ENCODE assay signal across 8 cellular contexts in the genomic region with DNA sequence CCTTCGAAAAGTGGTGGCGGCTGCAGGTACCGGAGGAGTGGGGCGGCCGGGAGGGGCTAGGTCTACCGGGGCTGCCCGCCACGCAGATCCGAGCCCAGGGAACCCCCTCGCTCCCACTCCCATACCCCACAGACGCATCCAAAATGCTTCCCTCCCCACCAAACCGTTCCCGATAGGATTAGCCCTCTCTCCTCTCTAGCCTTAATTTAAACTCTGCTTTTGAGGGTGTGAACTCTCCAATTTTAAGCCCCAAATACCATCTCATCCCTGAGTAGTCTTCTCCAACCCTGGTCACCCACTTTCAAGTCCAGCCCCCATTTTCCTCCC. TPM values are rescaled to one million over a fixed set of nuclear protein-coding genes. Genes with fewer than 3 reads are reported as not detected.
DNase-seq lines count a peak whose midpoint lies in the region; ATAC-seq, FAIRE-seq and TF ChIP-seq lines count a peak whose summit lies in the region.

No MANE protein-coding gene starts in this region.

- peaks cover 21% of the 10 kb centered on the region for H3K4me1 Mint-ChIP-seq in activated CD4-positive, alpha-beta T cell treated with anti-CD3 and anti-CD28 coated beads, Interleukin-2, amount 10 ng/mL, durations not matched to agents 24 days and 14 days
- H3K4me1 Mint-ChIP-seq in astrocyte (ENCODE audit: low read depth, unreplicated experiment), result no peaks in the 10 kb centered on the region

- H3K4me1 ChIP-seq in astrocyte (ENCODE audit: insufficient read depth, low read length) (peaks cover 12% of the 10 kb centered on the region), HepG2 (ENCODE audit: insufficient read depth, low read length) (peaks cover 74% of the 10 kb centered on the region)

- H3K27me3 Mint-ChIP-seq in activated CD4-positive, alpha-beta T cell treated with anti-CD3 and anti-CD28 coated beads, Interleukin-2, amount 10 ng/mL, durations not matched to agents 24 days and 14 days, result peaks cover 37% of the 10 kb centered on the region
- H3K27me3 Mint-ChIP-seq in astrocyte (ENCODE audit: low read depth, unreplicated experiment), result peaks cover 56% of the 10 kb centered on the region

- FAIRE-seq in astrocyte (lab: Jason Lieb, UNC), result no peak
- no peak for FAIRE-seq in HepG2 (lab: Jason Lieb, UNC)

- H3K4me2 ChIP-seq in astrocyte (ENCODE audit: low read length) (peak overlapping the region; percentile 93), HepG2 (ENCODE audit: low read depth, low read length) (peak overlapping the region; percentile 82)

- H2AFZ ChIP-seq in astrocyte (ENCODE audit: low read depth, low read length) (peak overlapping the region; percentile 92), HepG2 (ENCODE audit: low read length) (no peak overlapping the region)

- no peaks in the 10 kb centered on the region for H3K79me2 ChIP-seq in astrocyte (ENCODE audit: insufficient read depth, low read length)
- no peaks in the 10 kb centered on the region for H3K79me2 ChIP-seq in HepG2 (ENCODE audit: insufficient read depth, low read length)

- TF ChIP-seq POLR2A in HepG2 (IDR thresholded peaks at IDR 0.05; ENCODE audit: insufficient read depth in 1 of 2, low read depth in 2 of 2, low read length in 2 of 2), result no peak

- H3K27me3 ChIP-seq in astrocyte (ENCODE audit: insufficient read depth, low read length), result peaks cover 38% of the 10 kb centered on the region
- peaks cover 2 to 24% of the 10 kb centered on the region in 2 experiments; a peak in 3 of 5 replicates for H3K27me3 ChIP-seq in HepG2 (ENCODE audit: control insufficient read depth in 1 of 2, insufficient read depth in 2 of 2, low read length in 2 of 2)

- CTCF ChIA-PET in HepG2 (lab: Yijun Ruan, JAX; ENCODE audit: low intra/inter-chr PET ratio, low total read pairs), result no interaction called here

- no peak overlapping the region for H3K27ac ChIP-seq in astrocyte (ENCODE audit: low read depth, low read length)
- no peak overlapping the region for H3K27ac ChIP-seq in HepG2 (ENCODE audit: extremely low read length, insufficient read depth, low read length)
- H3K27ac ChIP-seq in substantia nigra (ENCODE audit: low read depth, low read length, poor library complexity, severe bottlenecking), result peak overlapping the region; percentile 38

- TF ChIP-seq EP300 in HepG2 (IDR thresholded peaks at IDR 0.05; ENCODE audit: low read depth in 2 of 2, low read length in 2 of 2) (no peak), HepG2 (CRISPR knock-in tag; IDR thresholded peaks at IDR 0.05; ENCODE audit: borderline replicate concordance) (no peak)

- WGBS in HepG2 (ENCODE audit: low lambda C conversion rate), result 28% methylated on average over 4 of the region's 13 CpGs

- H3K36me3 Mint-ChIP-seq in activated CD4-positive, alpha-beta T cell treated with anti-CD3 and anti-CD28 coated beads, Interleukin-2, amount 10 ng/mL, durations not matched to agents 24 days and 14 days (ENCODE audit: low read depth), result no peaks in the 10 kb centered on the region
- peaks cover 9% of the 10 kb centered on the region for H3K36me3 Mint-ChIP-seq in astrocyte (ENCODE audit: low read depth, unreplicated experiment)

- H3K27ac Mint-ChIP-seq in activated CD4-positive, alpha-beta T cell treated with anti-CD3 and anti-CD28 coated beads, Interleukin-2, amount 10 ng/mL, durations not matched to agents 24 days and 14 days, result peak overlapping the region; percentile 8
- no peak overlapping the region for H3K27ac Mint-ChIP-seq in astrocyte (ENCODE audit: unreplicated experiment)

- TF ChIP-seq CTCF in astrocyte (IDR thresholded peaks at IDR 0.05; ENCODE audit: insufficient read depth, low read depth, low read length) (no peak), HepG2 (CRISPR knock-in tag; IDR thresholded peaks at IDR 0.05) (no peak)

- H3K36me3 ChIP-seq in astrocyte (ENCODE audit: insufficient read depth, low read length), result no peaks in the 10 kb centered on the region
- H3K36me3 ChIP-seq in HepG2 (replicated peaks in 1 of 2; ENCODE audit: control insufficient read depth in 1 of 2, insufficient read depth in 2 of 2, low read length in 2 of 2), result no peaks in the 10 kb centered on the region; a peak in 2 of 5 replicates

- H3K9ac ChIP-seq in astrocyte (ENCODE audit: low read length), result no peak overlapping the region
- peak overlapping the region; percentile 80 for H3K9ac ChIP-seq in HepG2 (ENCODE audit: insufficient read depth, low read depth, low read length)

- H3K9me3 Mint-ChIP-seq in activated CD4-positive, alpha-beta T cell treated with anti-CD3 and anti-CD28 coated beads, Interleukin-2, amount 10 ng/mL, durations not matched to agents 24 days and 14 days, result no peaks in the 10 kb centered on the region
- no peaks in the 10 kb centered on the region for H3K9me3 Mint-ChIP-seq in astrocyte (ENCODE audit: unreplicated experiment)

- no TSS peak for BruUV-seq in HepG2 (replicated peaks; lab: Mats Ljungman, UMichigan)

- H3K4me3 ChIP-seq in astrocyte (ENCODE audit: insufficient read depth, low read depth, low read length), result peak overlapping the region; percentile 63
- H3K4me3 ChIP-seq in HepG2 (replicated peaks in 1 of 3; ENCODE audit: insufficient read depth in 1 of 3, low read depth in 2 of 3, low read length in 3 of 3), result peak overlapping the region; percentile 75 to 88 (median 78)

- POLR2A ChIA-PET in HepG2 (lab: Yijun Ruan, JAX), result interaction anchor here (1.1 to 3.6 kb wide), 4 partner anchors 31 to 93 kb away, joined by 3 to 15 read pairs (median 6); partner anchors contain the start of genes MINK1 and TM4SF5

- in situ Hi-C loops in HepG2 (cut with HindIII; ENCODE audit: extremely low pct_ligation_motif_present, low pct_unique_long_range_greater_than_20kb), result no loop called here

- TF ChIP-seq RAD21 in HepG2 (CRISPR knock-in tag; IDR thresholded peaks at IDR 0.05), result no peak; the same call in 1 of the 2 replicates

- H4K20me1 ChIP-seq in astrocyte (ENCODE audit: insufficient read depth, low read length), result no peaks in the 10 kb centered on the region
- no peaks in the 10 kb centered on the region for H4K20me1 ChIP-seq in HepG2 (ENCODE audit: insufficient read depth, low read length)

- H3K9me3 ChIP-seq in astrocyte (ENCODE audit: insufficient read depth, low read depth, low read length), result no peaks in the 10 kb centered on the region
- H3K9me3 ChIP-seq in HepG2 (ENCODE audit: low read length), result no peaks in the 10 kb centered on the region

- ATAC-seq in HepG2 (no peak), GM21367 (IDR thresholded peaks at IDR 0.05; ENCODE audit: unreplicated experiment) (no peak), HG03521 (IDR thresholded peaks at IDR 0.05; ENCODE audit: unreplicated experiment) (no peak)

- DNase-seq in activated CD4-positive, alpha-beta T cell treated with anti-CD3 and anti-CD28 coated beads, Interleukin-2, amount 10 ng/mL, durations not matched to agents 24 days and 14 days, result no peak
- DNase-seq in activated CD4-positive, alpha-beta T cell treated with anti-CD3 and anti-CD28 coated beads for 1 hour, result no peak
- DNase-seq in astrocyte (ENCODE audit: low read depth), result no peak
- DNase-seq in HepG2 (ENCODE audit: low spot score), result no peak
- DNase-seq in substantia nigra (lab: John Stamatoyannopoulos, UW), result no peak
- no peak for DNase-seq in NCI-H510A (lab: John Stamatoyannopoulos, UW)

- intact Hi-C loops in activated CD4-positive, alpha-beta T cell treated with anti-CD3 and anti-CD28 coated beads, Interleukin-2, amount 10 ng/mL, durations not matched to agents 24 days and 14 days (cut with micrococcal nuclease), result no loop called here
- intact Hi-C loops in HepG2 (cut with micrococcal nuclease; ENCODE audit: unreplicated experiment), result no loop called here

- H3K4me3 Mint-ChIP-seq in activated CD4-positive, alpha-beta T cell treated with anti-CD3 and anti-CD28 coated beads, Interleukin-2, amount 10 ng/mL, durations not matched to agents 24 days and 14 days, result peak overlapping the region; percentile 85
- H3K4me3 Mint-ChIP-seq in astrocyte (ENCODE audit: unreplicated experiment), result peak overlapping the region; percentile 85

RNA-seq across cellular contexts. Expression of gene CXCL16, which starts 0.3 kb away (rescaled TPM):
- total RNA-seq in activated CD4-positive, alpha-beta T cell treated with anti-CD3 and anti-CD28 coated beads, Interleukin-2, amount 10 ng/mL, durations not matched to agents 24 days and 14 days, result 1.8 and 2.5 TPM in 2 replicates
- total RNA-seq in astrocyte (2.2 and 3.2 TPM in 2 replicates), HepG2 (2016; rRNA removed; fragmentation: Illumina TruSeq; extraction: Trizol) (5.4 and 9.4 TPM in 2 replicates)
- total RNA-seq in HepG2 (2016; cell fraction: cytosol; rRNA removed; fragmentation: Illumina TruSeq; extraction: Trizol; ENCODE audit: low read depth), result 5.4 and 8.2 TPM in 2 replicates
- total RNA-seq in HepG2 (2016; cell fraction: insoluble cytoplasmic fraction; rRNA removed; fragmentation: Illumina TruSeq; extraction: Trizol), result 5.6 and 11.1 TPM in 2 replicates
- total RNA-seq in HepG2 (2016; cell fraction: membrane; rRNA removed; fragmentation: Illumina TruSeq; extraction: Trizol), result 12.1 and 12.5 TPM in 2 replicates
- total RNA-seq in HepG2 (2016; cell fraction: nucleus; rRNA removed; fragmentation: Illumina TruSeq; extraction: Trizol), result 7.9 and 8.2 TPM in 2 replicates
- 101 and 142 TPM in 2 replicates for polyA plus RNA-seq in HepG2 (2011; rRNA removed)
- 89.5 and 125 TPM in 2 replicates for polyA plus RNA-seq in HepG2 (2011; cell fraction: cytosol; rRNA removed)
- polyA plus RNA-seq in HepG2 (2011; cell fraction: nucleus; rRNA removed), result 24.7 and 41.2 TPM in 2 replicates
- 81.6 and 102 TPM in 2 replicates for polyA plus RNA-seq in HepG2 (2012)
- 18.9 and 20.3 TPM in 2 replicates for polyA plus RNA-seq in HepG2 (2016; cell fraction: cytosol; fragmentation: Illumina TruSeq; extraction: Trizol; ENCODE audit: low read depth)
- 20.4 and 22.7 TPM in 2 replicates for polyA plus RNA-seq in HepG2 (2016; cell fraction: insoluble cytoplasmic fraction; fragmentation: Illumina TruSeq; extraction: Trizol; ENCODE audit: low read depth)
- 28.0 and 31.1 TPM in 2 replicates for polyA plus RNA-seq in HepG2 (2016; cell fraction: membrane; fragmentation: Illumina TruSeq; extraction: Trizol; ENCODE audit: low read depth)
- 27.8 and 36.4 TPM in 2 replicates for polyA plus RNA-seq in HepG2 (2016; cell fraction: nucleus; fragmentation: Illumina TruSeq; extraction: Trizol; ENCODE audit: insufficient read depth, low read depth)
- 7.1 and 65.0 TPM in 2 replicates for polyA minus RNA-seq in HepG2 (2011; rRNA and poly(A)+ RNA removed; ENCODE audit: low replicate concordance)
- 41.8 and 54.5 TPM in 2 replicates for polyA minus RNA-seq in HepG2 (2011; cell fraction: cytosol; rRNA and poly(A)+ RNA removed)
- 9.3 and 13.4 TPM in 2 replicates for polyA minus RNA-seq in HepG2 (2011; cell fraction: nucleus; rRNA and poly(A)+ RNA removed)

RNA-seq across cellular contexts. Expression of gene ZMYND15, which starts 0.4 kb away (rescaled TPM):
- total RNA-seq in activated CD4-positive, alpha-beta T cell treated with anti-CD3 and anti-CD28 coated beads, Interleukin-2, amount 10 ng/mL, durations not matched to agents 24 days and 14 days, result not detected in 2 replicates
- total RNA-seq in astrocyte (0.09 and 0.12 TPM in 2 replicates), HepG2 (2016; rRNA removed; fragmentation: Illumina TruSeq; extraction: Trizol) (0.15 and 0.24 TPM in 2 replicates)
- not detected in 2 replicates for total RNA-seq in HepG2 (2016; cell fraction: cytosol; rRNA removed; fragmentation: Illumina TruSeq; extraction: Trizol; ENCODE audit: low read depth)
- total RNA-seq in HepG2 (2016; cell fraction: insoluble cytoplasmic fraction; rRNA removed; fragmentation: Illumina TruSeq; extraction: Trizol), result 0.16 and 0.39 TPM in 2 replicates
- 0.10 and 0.12 TPM in 2 replicates for total RNA-seq in HepG2 (2016; cell fraction: membrane; rRNA removed; fragmentation: Illumina TruSeq; extraction: Trizol)
- total RNA-seq in HepG2 (2016; cell fraction: nucleus; rRNA removed; fragmentation: Illumina TruSeq; extraction: Trizol), result 0.38 and 0.43 TPM in 2 replicates
- polyA plus RNA-seq in HepG2 (2011; rRNA removed), result 2.7 and 3.6 TPM in 2 replicates
- 1.5 and 1.7 TPM in 2 replicates for polyA plus RNA-seq in HepG2 (2011; cell fraction: cytosol; rRNA removed)
- polyA plus RNA-seq in HepG2 (2011; cell fraction: nucleus; rRNA removed), result 14.3 and 15.2 TPM in 2 replicates
- polyA plus RNA-seq in HepG2 (2012), result 2.0 and 2.7 TPM in 2 replicates
- 0.16 and 0.17 TPM in 2 replicates for polyA plus RNA-seq in HepG2 (2016; cell fraction: cytosol; fragmentation: Illumina TruSeq; extraction: Trizol; ENCODE audit: low read depth)
- 0.28 and 0.33 TPM in 2 replicates for polyA plus RNA-seq in HepG2 (2016; cell fraction: insoluble cytoplasmic fraction; fragmentation: Illumina TruSeq; extraction: Trizol; ENCODE audit: low read depth)
- polyA plus RNA-seq in HepG2 (2016; cell fraction: membrane; fragmentation: Illumina TruSeq; extraction: Trizol; ENCODE audit: low read depth), result 0.27 and 0.44 TPM in 2 replicates
- 0.75 and 1.6 TPM in 2 replicates for polyA plus RNA-seq in HepG2 (2016; cell fraction: nucleus; fragmentation: Illumina TruSeq; extraction: Trizol; ENCODE audit: insufficient read depth, low read depth)
- 0.07 and 2.5 TPM in 2 replicates for polyA minus RNA-seq in HepG2 (2011; rRNA and poly(A)+ RNA removed; ENCODE audit: low replicate concordance)
- polyA minus RNA-seq in HepG2 (2011; cell fraction: cytosol; rRNA and poly(A)+ RNA removed), result 0.53 and 0.79 TPM in 2 replicates
- 1.5 and 2.7 TPM in 2 replicates for polyA minus RNA-seq in HepG2 (2011; cell fraction: nucleus; rRNA and poly(A)+ RNA removed)

RNA-seq across cellular contexts. Expression of gene MED11, which starts 8.8 kb away (rescaled TPM):
- total RNA-seq in activated CD4-positive, alpha-beta T cell treated with anti-CD3 and anti-CD28 coated beads, Interleukin-2, amount 10 ng/mL, durations not matched to agents 24 days and 14 days, result 19.1 and 20.4 TPM in 2 replicates
- total RNA-seq in astrocyte (8.5 and 9.9 TPM in 2 replicates), HepG2 (2016; rRNA removed; fragmentation: Illumina TruSeq; extraction: Trizol) (20.2 and 25.1 TPM in 2 replicates)
- total RNA-seq in HepG2 (2016; cell fraction: cytosol; rRNA removed; fragmentation: Illumina TruSeq; extraction: Trizol; ENCODE audit: low read depth), result 3.6 and 4.5 TPM in 2 replicates
- 20.3 and 31.3 TPM in 2 replicates for total RNA-seq in HepG2 (2016; cell fraction: insoluble cytoplasmic fraction; rRNA removed; fragmentation: Illumina TruSeq; extraction: Trizol)
- total RNA-seq in HepG2 (2016; cell fraction: membrane; rRNA removed; fragmentation: Illumina TruSeq; extraction: Trizol), result 6.8 and 9.9 TPM in 2 replicates
- total RNA-seq in HepG2 (2016; cell fraction: nucleus; rRNA removed; fragmentation: Illumina TruSeq; extraction: Trizol), result 7.9 and 8.0 TPM in 2 replicates
- polyA plus RNA-seq in HepG2 (2011; rRNA removed), result 36.2 and 39.0 TPM in 2 replicates
- polyA plus RNA-seq in HepG2 (2011; cell fraction: cytosol; rRNA removed), result 34.0 and 41.9 TPM in 2 replicates
- polyA plus RNA-seq in HepG2 (2011; cell fraction: nucleus; rRNA removed), result 23.2 and 26.5 TPM in 2 replicates
- 23.6 and 23.7 TPM in 2 replicates for polyA plus RNA-seq in HepG2 (2012)
- polyA plus RNA-seq in HepG2 (2016; cell fraction: cytosol; fragmentation: Illumina TruSeq; extraction: Trizol; ENCODE audit: low read depth), result 4.5 and 4.8 TPM in 2 replicates
- polyA plus RNA-seq in HepG2 (2016; cell fraction: insoluble cytoplasmic fraction; fragmentation: Illumina TruSeq; extraction: Trizol; ENCODE audit: low read depth), result 34.8 and 37.3 TPM in 2 replicates
- 7.4 and 8.2 TPM in 2 replicates for polyA plus RNA-seq in HepG2 (2016; cell fraction: membrane; fragmentation: Illumina TruSeq; extraction: Trizol; ENCODE audit: low read depth)
- polyA plus RNA-seq in HepG2 (2016; cell fraction: nucleus; fragmentation: Illumina TruSeq; extraction: Trizol; ENCODE audit: insufficient read depth, low read depth), result 23.5 and 24.2 TPM in 2 replicates
- polyA minus RNA-seq in HepG2 (2011; rRNA and poly(A)+ RNA removed; ENCODE audit: low replicate concordance), result 12.0 and 42.0 TPM in 2 replicates
- 9.0 and 13.7 TPM in 2 replicates for polyA minus RNA-seq in HepG2 (2011; cell fraction: cytosol; rRNA and poly(A)+ RNA removed)
- polyA minus RNA-seq in HepG2 (2011; cell fraction: nucleus; rRNA and poly(A)+ RNA removed), result 8.0 and 9.3 TPM in 2 replicates

RNA-seq across cellular contexts. Expression of gene ARRB2, which starts 29.6 kb away (rescaled TPM):
- 189 and 193 TPM in 2 replicates for total RNA-seq in activated CD4-positive, alpha-beta T cell treated with anti-CD3 and anti-CD28 coated beads, Interleukin-2, amount 10 ng/mL, durations not matched to agents 24 days and 14 days
- total RNA-seq in astrocyte (6.3 and 10.3 TPM in 2 replicates), HepG2 (2016; rRNA removed; fragmentation: Illumina TruSeq; extraction: Trizol) (15.5 and 21.5 TPM in 2 replicates)
- total RNA-seq in HepG2 (2016; cell fraction: cytosol; rRNA removed; fragmentation: Illumina TruSeq; extraction: Trizol; ENCODE audit: low read depth), result 26.6 and 31.6 TPM in 2 replicates
- 11.0 and 21.7 TPM in 2 replicates for total RNA-seq in HepG2 (2016; cell fraction: insoluble cytoplasmic fraction; rRNA removed; fragmentation: Illumina TruSeq; extraction: Trizol)
- total RNA-seq in HepG2 (2016; cell fraction: membrane; rRNA removed; fragmentation: Illumina TruSeq; extraction: Trizol), result 39.2 and 42.1 TPM in 2 replicates
- total RNA-seq in HepG2 (2016; cell fraction: nucleus; rRNA removed; fragmentation: Illumina TruSeq; extraction: Trizol), result 14.4 and 14.9 TPM in 2 replicates
- 49.2 and 58.4 TPM in 2 replicates for polyA plus RNA-seq in HepG2 (2011; rRNA removed)
- polyA plus RNA-seq in HepG2 (2011; cell fraction: cytosol; rRNA removed), result 39.2 and 47.6 TPM in 2 replicates
- polyA plus RNA-seq in HepG2 (2011; cell fraction: nucleus; rRNA removed), result 125 and 127 TPM in 2 replicates
- polyA plus RNA-seq in HepG2 (2012), result 56.5 and 69.1 TPM in 2 replicates
- polyA plus RNA-seq in HepG2 (2016; cell fraction: cytosol; fragmentation: Illumina TruSeq; extraction: Trizol; ENCODE audit: low read depth), result 73.1 and 77.8 TPM in 2 replicates
- 31.2 and 37.0 TPM in 2 replicates for polyA plus RNA-seq in HepG2 (2016; cell fraction: insoluble cytoplasmic fraction; fragmentation: Illumina TruSeq; extraction: Trizol; ENCODE audit: low read depth)
- polyA plus RNA-seq in HepG2 (2016; cell fraction: membrane; fragmentation: Illumina TruSeq; extraction: Trizol; ENCODE audit: low read depth), result 82.8 and 84.1 TPM in 2 replicates
- polyA plus RNA-seq in HepG2 (2016; cell fraction: nucleus; fragmentation: Illumina TruSeq; extraction: Trizol; ENCODE audit: insufficient read depth, low read depth), result 77.0 and 85.1 TPM in 2 replicates
- 30.3 and 32.9 TPM in 2 replicates for polyA minus RNA-seq in HepG2 (2011; rRNA and poly(A)+ RNA removed; ENCODE audit: low replicate concordance)
- polyA minus RNA-seq in HepG2 (2011; cell fraction: cytosol; rRNA and poly(A)+ RNA removed), result 17.3 and 18.1 TPM in 2 replicates
- 19.2 and 23.5 TPM in 2 replicates for polyA minus RNA-seq in HepG2 (2011; cell fraction: nucleus; rRNA and poly(A)+ RNA removed)

RNA-seq across cellular contexts. Expression of gene TM4SF5, which starts 31.7 kb away (rescaled TPM):
- total RNA-seq in activated CD4-positive, alpha-beta T cell treated with anti-CD3 and anti-CD28 coated beads, Interleukin-2, amount 10 ng/mL, durations not matched to agents 24 days and 14 days, result not detected in 2 replicates
- total RNA-seq in astrocyte, result not detected in 2 replicates
- 15.6 and 30.1 TPM in 2 replicates for total RNA-seq in HepG2 (2016; rRNA removed; fragmentation: Illumina TruSeq; extraction: Trizol)
- 8.3 and 9.3 TPM in 2 replicates for total RNA-seq in HepG2 (2016; cell fraction: cytosol; rRNA removed; fragmentation: Illumina TruSeq; extraction: Trizol; ENCODE audit: low read depth)
- total RNA-seq in HepG2 (2016; cell fraction: insoluble cytoplasmic fraction; rRNA removed; fragmentation: Illumina TruSeq; extraction: Trizol), result 14.2 and 28.3 TPM in 2 replicates
- total RNA-seq in HepG2 (2016; cell fraction: membrane; rRNA removed; fragmentation: Illumina TruSeq; extraction: Trizol), result 6.7 and 7.5 TPM in 2 replicates
- 22.4 and 30.8 TPM in 2 replicates for total RNA-seq in HepG2 (2016; cell fraction: nucleus; rRNA removed; fragmentation: Illumina TruSeq; extraction: Trizol)
- 126 and 152 TPM in 2 replicates for polyA plus RNA-seq in HepG2 (2011; rRNA removed)
- 222 and 275 TPM in 2 replicates for polyA plus RNA-seq in HepG2 (2011; cell fraction: cytosol; rRNA removed)
- 301 and 304 TPM in 2 replicates for polyA plus RNA-seq in HepG2 (2011; cell fraction: nucleus; rRNA removed)
- 238 and 268 TPM in 2 replicates for polyA plus RNA-seq in HepG2 (2012)
- polyA plus RNA-seq in HepG2 (2016; cell fraction: cytosol; fragmentation: Illumina TruSeq; extraction: Trizol; ENCODE audit: low read depth), result 15.7 and 17.8 TPM in 2 replicates
- 26.8 and 28.2 TPM in 2 replicates for polyA plus RNA-seq in HepG2 (2016; cell fraction: insoluble cytoplasmic fraction; fragmentation: Illumina TruSeq; extraction: Trizol; ENCODE audit: low read depth)
- polyA plus RNA-seq in HepG2 (2016; cell fraction: membrane; fragmentation: Illumina TruSeq; extraction: Trizol; ENCODE audit: low read depth), result 14.0 and 14.2 TPM in 2 replicates
- polyA plus RNA-seq in HepG2 (2016; cell fraction: nucleus; fragmentation: Illumina TruSeq; extraction: Trizol; ENCODE audit: insufficient read depth, low read depth), result 81.8 and 84.4 TPM in 2 replicates
- polyA minus RNA-seq in HepG2 (2011; rRNA and poly(A)+ RNA removed; ENCODE audit: low replicate concordance), result 154 TPM in 1 of 2 replicates, not detected in the other
- polyA minus RNA-seq in HepG2 (2011; cell fraction: cytosol; rRNA and poly(A)+ RNA removed), result 71.3 and 75.3 TPM in 2 replicates
- 28.6 and 33.3 TPM in 2 replicates for polyA minus RNA-seq in HepG2 (2011; cell fraction: nucleus; rRNA and poly(A)+ RNA removed)
